In the genomic region with DNA sequence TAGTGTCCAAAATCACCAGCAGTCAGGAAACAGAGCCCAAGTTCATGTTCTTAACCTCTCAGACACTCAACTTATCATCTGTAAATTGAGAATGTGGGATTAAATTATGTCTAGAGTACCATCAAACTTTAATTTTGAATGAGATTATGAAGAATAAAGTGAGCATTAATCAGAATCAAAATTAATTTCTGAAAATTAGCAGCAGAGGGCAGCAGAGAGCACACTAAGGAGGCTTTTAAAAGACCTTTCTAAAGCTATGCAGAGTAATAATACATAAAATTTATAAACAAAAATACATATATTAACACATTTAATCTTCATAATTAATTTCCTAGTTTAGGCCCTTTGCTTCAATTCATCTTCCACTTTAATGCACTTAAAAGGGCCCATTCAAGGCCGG, we compare ENCODE assay signal across 8 cellular contexts. TPM values are rescaled to one million over a fixed set of nuclear protein-coding genes. Genes with fewer than 3 reads are reported as not detected.
DNase-seq lines count a peak whose midpoint lies in the region; ATAC-seq, FAIRE-seq and TF ChIP-seq lines count a peak whose summit lies in the region.

No MANE protein-coding gene starts in this region.

- TF ChIP-seq POLR2A in breast epithelium (IDR thresholded peaks at IDR 0.05): no peak
- TF ChIP-seq POLR2A in upper lobe of left lung (IDR thresholded peaks at IDR 0.05): no peak
- no peak for TF ChIP-seq POLR2A in stomach (IDR thresholded peaks at IDR 0.05)

- no peak for ATAC-seq in upper lobe of left lung (ENCODE audit: low FRiP score in 2 of 2)

- peak; percentile 37 for TF ChIP-seq CTCF in MCF 10A (IDR thresholded peaks at IDR 0.05; ENCODE audit: unreplicated experiment)
- peak in 1 of 3 donors; percentile 19 for TF ChIP-seq CTCF in breast epithelium (IDR thresholded peaks at IDR 0.05)
- TF ChIP-seq CTCF in upper lobe of left lung (IDR thresholded peaks at IDR 0.05): peak; percentile 21 to 58 (median 42)
- peak in 3 of 7 experiments; percentile 15 to 54 (median 16) for TF ChIP-seq CTCF in stomach (IDR thresholded peaks at IDR 0.05)

- no peaks in the 10 kb centered on the region for H3K4me1 ChIP-seq in breast epithelium
- no peaks in the 10 kb centered on the region for H3K4me1 ChIP-seq in upper lobe of left lung
- H3K4me1 ChIP-seq in stomach: no peaks in the 10 kb centered on the region

- peak; percentile 78 for FAIRE-seq in frontal cortex (lab: Jason Lieb, UNC)

- CTCF ChIA-PET in MCF 10A (lab: Yijun Ruan, JAX): interaction anchor here (0.6 to 4.5 kb wide), 20 partner anchors 8 to 1930 kb away, joined by 3 to 22 read pairs (median 5); no protein-coding TSS in a partner anchor

- intact Hi-C loops in MCF 10A (cut with micrococcal nuclease): loop anchor here (1.0 to 10.0 kb wide), 3 partner anchors 48 to 143 kb away; a partner anchor contains a TSS
- intact Hi-C loops in breast epithelium (cut with DNase I; ENCODE audit: low total_unique reads): no loop called here
- intact Hi-C loops in stomach (cut with DNase I; ENCODE audit: low total_unique reads): no loop called here

- H3K4me1 Mint-ChIP-seq in MCF 10A (ENCODE audit: insufficient read depth, unreplicated experiment): no peaks in the 10 kb centered on the region

- no TSS peak for BruUV-seq in MCF 10A (replicated peaks; lab: Mats Ljungman, UMichigan)

- no peak for TF ChIP-seq EP300 in upper lobe of left lung (IDR thresholded peaks at IDR 0.05)
- TF ChIP-seq EP300 in stomach (IDR thresholded peaks at IDR 0.05): no peak

- H3K27ac Mint-ChIP-seq in MCF 10A (ENCODE audit: low read depth, unreplicated experiment): no peak overlapping the region

- no peaks in the 10 kb centered on the region for H3K9me3 Mint-ChIP-seq in MCF 10A (ENCODE audit: unreplicated experiment)

- no peak overlapping the region for H3K4me3 Mint-ChIP-seq in MCF 10A (ENCODE audit: unreplicated experiment)

- no peaks in the 10 kb centered on the region for H3K36me3 ChIP-seq in breast epithelium
- H3K36me3 ChIP-seq in upper lobe of left lung: no peaks in the 10 kb centered on the region
- no peaks in the 10 kb centered on the region for H3K36me3 ChIP-seq in stomach

- POLR2A ChIA-PET in MCF 10A (lab: Yijun Ruan, JAX): interaction anchor here (0.6 kb wide), 1 partner anchor 1809 kb away, joined by 4 read pairs; no protein-coding TSS in a partner anchor

- peaks cover 0 to 7% of the 10 kb centered on the region in 2 donors for H3K27me3 ChIP-seq in breast epithelium
- H3K27me3 ChIP-seq in upper lobe of left lung: no peaks in the 10 kb centered on the region
- no peaks in the 10 kb centered on the region for H3K27me3 ChIP-seq in stomach

- no peaks in the 10 kb centered on the region for H3K9me3 ChIP-seq in breast epithelium
- no peaks in the 10 kb centered on the region for H3K9me3 ChIP-seq in upper lobe of left lung
- no peaks in the 10 kb centered on the region for H3K9me3 ChIP-seq in stomach

- DNase-seq in MCF 10A (ENCODE audit: unreplicated experiment) (peak; percentile 44), breast epithelium (ENCODE audit: low spot score in 2 of 2) (no peak), RKO (ENCODE audit: low spot score) (peak; percentile 37), frontal cortex (ENCODE audit: low spot score in 2 of 2) (peak in 1 of 2 donors; percentile 2), upper lobe of left lung (no peak), GM19240 (ENCODE audit: insufficient read length, low spot score) (no peak), stomach (no peak), C1 segment of cervical spinal cord (lab: John Stamatoyannopoulos, UW) (no peak)

- H3K27me3 Mint-ChIP-seq in MCF 10A (ENCODE audit: insufficient read depth, unreplicated experiment): peaks cover 25% of the 10 kb centered on the region

- H3K4me3 ChIP-seq in breast epithelium (no peak overlapping the region), upper lobe of left lung (no peak overlapping the region), stomach (no peak overlapping the region)

- H3K36me3 Mint-ChIP-seq in MCF 10A (ENCODE audit: insufficient read depth, unreplicated experiment): no peaks in the 10 kb centered on the region

- WGBS in upper lobe of left lung, 2 donors: 76 to 83% methylated on average over 1 of the region's 1 CpG
- 75 to 85% (median 78%) methylated on average over 1 of the region's 1 CpG for WGBS in stomach, 5 donors

- H3K27ac ChIP-seq in breast epithelium (no peak overlapping the region), upper lobe of left lung (no peak overlapping the region), stomach (no peak overlapping the region)

RNA-seq across cellular contexts. Expression of a gene that starts 7.1 kb away (rescaled TPM):
- not detected in 2 replicates for total RNA-seq in MCF 10A (2022)
- 1 to 10 TPM in 2 of 3 donors, under 1 TPM in 1; 0.66 to 1.6 (median 1.4) TPM for total RNA-seq in breast epithelium
- 0.82 TPM for total RNA-seq in frontal cortex
- total RNA-seq in upper lobe of left lung: 1 to 10 TPM; 1.2 to 7.2 (median 5.0) TPM
- total RNA-seq in stomach: 1 to 10 TPM in 2 of 5 donors, under 1 TPM in 1, not detected in 2; 0.92 to 9.3 (median 6.4) TPM
- 1 to 10 TPM in 1 of 3 donors, under 1 TPM in 2; 0.10 to 1.1 (median 0.76) TPM for polyA plus RNA-seq in stomach

Comparison
In these comparisons a context has a peak if more than half of its experiments do, and no peak if none do; other contexts are left out.
1. DNase-seq: peak in MCF 10A (single experiment) and RKO (single experiment); none in breast epithelium (0 of 2), upper lobe of left lung (0 of 2), GM19240 (single experiment), stomach (single experiment) and C1 segment of cervical spinal cord (0 of 14).